Comparison of ENCODE assay signal across 10 cellular contexts in genomic region chr14:68173227-68173972, GRCh38.
DNase-seq lines count a peak whose midpoint lies in the region; ATAC-seq and TF ChIP-seq lines count a peak whose summit lies in the region.
"Had no signal": no experiment of that assay in that cellular context is flagged by ENCODE, and none has a peak within 500 bp of the region (broad histone marks: within the 10 kb centered on the region; RNA-seq: fewer than 3 reads in every experiment).

No MANE protein-coding gene starts in this region.

- H4K5ac ChIP-seq in IMR-90 (ENCODE audit: low read depth, low read length), result peak overlapping the region; percentile 79; the same call in 1 of the 2 replicates

- H2BK5ac ChIP-seq in IMR-90 (ENCODE audit: low read depth, low read length, poor library complexity, severe bottlenecking), result peak overlapping the region; percentile 76

- TF ChIP-seq RAD21 in IMR-90 (IDR thresholded peaks at IDR 0.05; ENCODE audit: low read length), result no peak

- CTCF ChIA-PET in IMR-90 (lab: Yijun Ruan, JAX), result interaction anchor here (0.6 kb wide), 1 partner anchor 214 kb away, joined by 3 read pairs; no protein-coding TSS in a partner anchor

- peaks cover 3% of the 10 kb centered on the region for H3K9me1 ChIP-seq in IMR-90 (ENCODE audit: insufficient read depth, low read length)

- H4K20me1 ChIP-seq in IMR-90 (ENCODE audit: insufficient read depth, low read length), result no peaks in the 10 kb centered on the region; the same call in 1 of the 2 replicates

- H4K91ac ChIP-seq in IMR-90 (ENCODE audit: insufficient read depth, low read depth, low read length), result 0 out of 2 replicates have a peak overlapping the region, but pooled peaks have one; percentile 25

- no peak overlapping the region for H2AK5ac ChIP-seq in IMR-90 (ENCODE audit: low read depth, low read length)

- peak; percentile 84 for DNase-seq in IMR-90
- DNase-seq in esophagus squamous epithelium (lab: John Stamatoyannopoulos, UW), result no peak
- no peak for DNase-seq in vagina (ENCODE audit: extremely low spot score in 2 of 2)
- no peak for DNase-seq in HUDEP-2 (lab: John Stamatoyannopoulos, UW; ENCODE audit: unreplicated experiment in 76 of 76)
- no peak for DNase-seq in coronary artery (ENCODE audit: low spot score)
- DNase-seq in EL, result no peak
- DNase-seq: NCI-H1048; stimulated activated naive CD8-positive, alpha-beta T cell treated with anti-CD3 and anti-CD28 coated beads, Interleukin-15, amount 100 ng/mL, for 72 hours had no signal

- H2BK15ac ChIP-seq in IMR-90 (ENCODE audit: low read depth, low read length), result no peak overlapping the region; the same call in 2 of the 3 replicates

- peak overlapping the region; percentile 90; the same call in 1 of the 2 replicates for H3K18ac ChIP-seq in IMR-90 (ENCODE audit: low read depth, low read length)

- H3K9me3 ChIP-seq in IMR-90 (ENCODE audit: control insufficient read depth, insufficient read depth, low read length) (no peaks in the 10 kb centered on the region), esophagus squamous epithelium (no peaks in the 10 kb centered on the region), muscle layer of colon (ENCODE audit: low read length) (no peaks in the 10 kb centered on the region), vagina (no peaks in the 10 kb centered on the region)
- H3K9me3 ChIP-seq: right atrium auricular region had no signal

- TF ChIP-seq CTCF in IMR-90 (conservative IDR thresholded peaks at IDR 0.05; ENCODE audit: low read depth, low read length), result no peak
- no peak for TF ChIP-seq CTCF in esophagus squamous epithelium (IDR thresholded peaks at IDR 0.05)
- no peak for TF ChIP-seq CTCF in vagina (IDR thresholded peaks at IDR 0.05)
- TF ChIP-seq CTCF in coronary artery (IDR thresholded peaks at IDR 0.05), result no peak

- no peaks in the 10 kb centered on the region for H3K79me1 ChIP-seq in IMR-90 (ENCODE audit: low read depth in 1 of 2, low read length in 2 of 2)

- H3K14ac ChIP-seq in IMR-90 (replicated peaks; ENCODE audit: low read depth, low read length), result peak overlapping the region; percentile 41; the same call in 1 of the 2 replicates

- BruUV-seq in IMR-90 (replicated peaks; lab: Mats Ljungman, UMichigan), result no TSS peak

- TF ChIP-seq POLR2A in IMR-90 (IDR thresholded peaks at IDR 0.05; ENCODE audit: low read depth, low read length) (no peak), esophagus squamous epithelium (IDR thresholded peaks at IDR 0.05) (no peak), vagina (IDR thresholded peaks at IDR 0.05) (no peak)

- in situ Hi-C loops in IMR-90 (cut with MboI; ENCODE audit: low sequenced_read_pairs), result no loop called here

- H3K4me3 ChIP-seq in IMR-90 (ENCODE audit: insufficient read depth, low read depth, low read length) (no peak overlapping the region), esophagus squamous epithelium (no peak overlapping the region), muscle layer of colon (ENCODE audit: low read depth in 1 of 2, low read length in 2 of 2) (no peak overlapping the region), vagina (no peak overlapping the region), coronary artery (no peak overlapping the region)
- H3K4me3 ChIP-seq: right atrium auricular region had no signal

- H3K56ac ChIP-seq in IMR-90 (ENCODE audit: extremely low read depth, insufficient read depth, low read length), result no peak overlapping the region

- H3K4me2 ChIP-seq in IMR-90 (ENCODE audit: low read depth, low read length), result peak overlapping the region; percentile 43; the same call in 1 of the 2 replicates

- no peak overlapping the region for H3K4ac ChIP-seq in IMR-90 (ENCODE audit: low read depth, low read length)

- H3K9ac ChIP-seq in IMR-90 (ENCODE audit: low read depth, low read length) (no peak overlapping the region), muscle layer of colon (ENCODE audit: low read length) (no peak overlapping the region)

- WGBS in IMR-90 (ENCODE audit: extremely low coverage in 2 of 2, insufficient read length in 1 of 2), 2 experiments, result no CpG with 5 or more reads among the region's 1 CpG
- 42 to 46% methylated on average over 1 of the region's 1 CpG for WGBS in esophagus squamous epithelium, 2 donors

- peak; percentile 92 for ATAC-seq in IMR-90 (ENCODE audit: low read depth)
- ATAC-seq: stimulated activated naive CD8-positive, alpha-beta T cell treated with anti-CD3 and anti-CD28 coated beads, Interleukin-15, amount 100 ng/mL, for 72 hours had no signal

- H3K27ac ChIP-seq in IMR-90 (ENCODE audit: insufficient read depth, low read length) (no peak overlapping the region), esophagus squamous epithelium (peak overlapping the region; percentile 5 to 78 (median 72)), muscle layer of colon (ENCODE audit: low read depth, low read length) (peak overlapping the region; percentile 65), vagina (peak overlapping the region; percentile 20), coronary artery (no peak overlapping the region)
- H3K27ac ChIP-seq: right atrium auricular region had no signal

- intact Hi-C loops in IMR-90 (cut with micrococcal nuclease), result no loop called here
- intact Hi-C loops in esophagus squamous epithelium (cut with DNase I), result no loop called here
- intact Hi-C loops in vagina (cut with DNase I), result no loop called here

- H3K36me3 ChIP-seq in IMR-90 (ENCODE audit: control insufficient read depth, insufficient read depth, low read length) (no peaks in the 10 kb centered on the region), esophagus squamous epithelium (no peaks in the 10 kb centered on the region), muscle layer of colon (ENCODE audit: insufficient read depth, low read length) (no peaks in the 10 kb centered on the region), vagina (no peaks in the 10 kb centered on the region)
- H3K36me3 ChIP-seq: right atrium auricular region had no signal

- peak overlapping the region; percentile 47 for H2BK120ac ChIP-seq in IMR-90 (ENCODE audit: low read depth, low read length)

- H3K4me1 ChIP-seq in IMR-90 (ENCODE audit: control insufficient read depth, insufficient read depth, low read length) (peaks cover 11% of the 10 kb centered on the region), esophagus squamous epithelium (peaks cover 0 to 62% (median 20%) of the 10 kb centered on the region in 3 donors), muscle layer of colon (ENCODE audit: insufficient read depth, low read length) (peaks cover 75% of the 10 kb centered on the region), vagina (peaks cover 50% of the 10 kb centered on the region)
- H3K4me1 ChIP-seq: right atrium auricular region had no signal

- POLR2A ChIA-PET in IMR-90 (lab: Charles Lee; ENCODE audit: unreplicated experiment), result no interaction called here

- dilution Hi-C loops in IMR-90 (cut with HindIII; ENCODE audit: low sequenced_read_pairs, unreplicated experiment), result no loop called here

- no peak overlapping the region for H3K23ac ChIP-seq in IMR-90 (ENCODE audit: low read depth, low read length)

- H2AK9ac ChIP-seq in IMR-90 (replicated peaks; ENCODE audit: low read depth, low read length, poor library complexity), result no peak overlapping the region

- H2BK20ac ChIP-seq in IMR-90 (ENCODE audit: low read depth, low read length), result peak overlapping the region; percentile 79; the same call in 1 of the 2 replicates

- H3K27me3 ChIP-seq in IMR-90 (ENCODE audit: control insufficient read depth, insufficient read depth, low read length) (no peaks in the 10 kb centered on the region), esophagus squamous epithelium (no peaks in the 10 kb centered on the region), muscle layer of colon (ENCODE audit: control insufficient read depth in 1 of 2, insufficient read depth in 2 of 2, low read length in 2 of 2) (no peaks in the 10 kb centered on the region), vagina (no peaks in the 10 kb centered on the region)
- H3K27me3 ChIP-seq: right atrium auricular region had no signal

- no peak overlapping the region for H2AFZ ChIP-seq in IMR-90 (replicated peaks; ENCODE audit: low read length, poor library complexity)

- H4K8ac ChIP-seq in IMR-90 (ENCODE audit: low read depth in 2 of 2, low read length in 2 of 2), result no peak overlapping the region

TF ChIP-seq in IMR-90, 13 proteins besides CTCF, POLR2A, EP300 and RAD21:
- TF ChIP-seq MAZ (IDR thresholded peaks at IDR 0.05; ENCODE audit: borderline replicate concordance, low read depth, low read length) (no peak), RFX5 (IDR thresholded peaks at IDR 0.05; ENCODE audit: low read depth, low read length) (no peak), NFE2L2 (IDR thresholded peaks at IDR 0.05; ENCODE audit: low read depth, low read length) (no peak), MXI1 (IDR thresholded peaks at IDR 0.05; ENCODE audit: borderline replicate concordance, low read depth, low read length) (no peak), BHLHE40 (IDR thresholded peaks at IDR 0.05; ENCODE audit: low read depth, low read length) (no peak), RCOR1 (IDR thresholded peaks at IDR 0.05; ENCODE audit: insufficient replicate concordance, low read length) (no peak), CHD1 (IDR thresholded peaks at IDR 0.05; ENCODE audit: low read depth, low read length) (no peak), MAFK (IDR thresholded peaks at IDR 0.05; ENCODE audit: low read depth, low read length) (no peak), ELK1 (IDR thresholded peaks at IDR 0.05; ENCODE audit: borderline replicate concordance, low read depth, low read length) (no peak), SMC3 (IDR thresholded peaks at IDR 0.05; ENCODE audit: low read depth, low read length) (no peak), FOS (IDR thresholded peaks at IDR 0.05; ENCODE audit: low read depth, low read length) (no peak), CEBPB (IDR thresholded peaks at IDR 0.05; ENCODE audit: low read depth, low read length) (no peak), USF2 (IDR thresholded peaks at IDR 0.05; ENCODE audit: low read depth, low read length) (no peak)

Comparison
In these comparisons a context has a peak if more than half of its experiments do, and no peak if none do; other contexts are left out.
1. H3K27ac ChIP-seq: peak in esophagus squamous epithelium (4 of 4), muscle layer of colon (single experiment) and vagina (single experiment); none in IMR-90 (single experiment) and coronary artery (0 of 2).